ENCODE assay signal across 17 cellular contexts in the genomic region with DNA sequence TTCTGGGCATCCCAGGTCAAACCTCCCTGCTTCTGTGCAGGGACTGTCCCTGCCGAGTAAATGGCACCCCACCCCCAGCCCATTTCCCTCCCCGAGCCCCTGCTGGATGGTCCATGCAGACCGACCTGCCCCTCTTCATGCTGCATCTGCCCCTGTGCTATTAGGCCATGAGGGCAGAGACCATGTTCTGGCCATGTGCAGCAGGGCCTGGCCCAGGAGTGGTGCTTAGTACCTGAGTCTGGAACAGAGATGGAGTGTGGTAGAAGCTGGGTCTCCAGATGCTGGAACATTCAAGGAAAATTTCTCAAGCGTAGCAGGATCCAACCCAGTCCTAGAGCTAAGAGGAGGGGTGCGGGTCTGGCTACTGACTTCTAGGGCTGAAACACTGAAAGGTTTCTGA.
"Had no signal": no experiment of that assay in that cellular context is flagged by ENCODE, and none has a peak within 500 bp of the region (broad histone marks: within the 10 kb centered on the region; RNA-seq: fewer than 3 reads in every experiment).

No MANE protein-coding gene starts in this region.

- H3K4me3 Mint-ChIP-seq: activated B cell treated with CpG ODN at 0.5 μM for 24 hours; activated CD4-positive, alpha-beta T cell treated with anti-CD3 and anti-CD28 coated beads, Interleukin-2, amount 10 ng/mL, durations not matched to agents 24 days and 14 days; activated T-helper 17 cell treated with anti-CD3 and anti-CD28 coated beads, Interleukin-2, amount 50 U/mL, for 72 hours; naive thymus-derived CD8-positive, alpha-beta T cell; T-helper 1 cell treated with Interleukin-12 subunit alpha and Interleukin-12 subunit beta and Interleukin-4 antibody, amounts not matched to agents 30 μg/mL and 1 μg/mL, for 36 hours had no signal

- H3K27ac ChIP-seq: brain microvascular endothelial cell, psoas muscle, tibial nerve had no signal

- ATAC-seq: activated T-helper 17 cell treated with anti-CD3 and anti-CD28 coated beads, Interleukin-2, amount 50 U/mL, for 72 hours; naive thymus-derived CD8-positive, alpha-beta T cell had no signal

- H3K4me3 ChIP-seq: mucosa of descending colon, psoas muscle, tibial nerve had no signal

- FAIRE-seq: endothelial cell of umbilical vein, TTC549 had no signal

- H3K27ac Mint-ChIP-seq: activated B cell treated with CpG ODN at 0.5 μM for 24 hours; activated CD4-positive, alpha-beta T cell treated with anti-CD3 and anti-CD28 coated beads, Interleukin-2, amount 10 ng/mL, durations not matched to agents 24 days and 14 days; activated T-helper 17 cell treated with anti-CD3 and anti-CD28 coated beads, Interleukin-2, amount 50 U/mL, for 72 hours; T-helper 1 cell treated with Interleukin-12 subunit alpha and Interleukin-12 subunit beta and Interleukin-4 antibody, amounts not matched to agents 30 μg/mL and 1 μg/mL, for 36 hours had no signal

- DNase-seq: activated B cell treated with CpG ODN at 0.5 μM for 24 hours; activated CD4-positive, alpha-beta T cell treated with anti-CD3 and anti-CD28 coated beads, Interleukin-2, amount 10 ng/mL, durations not matched to agents 24 days and 14 days; activated naive CD4-positive, alpha-beta T cell treated with anti-CD3 and anti-CD28 coated beads, Interleukin-2, amount 50 U/mL, for 16 hours; brain microvascular endothelial cell; hippocampal formation; mucosa of descending colon; naive thymus-derived CD8-positive, alpha-beta T cell; occipital lobe; psoas muscle; SHP77; stimulated activated CD4-positive, alpha-beta T cell treated with anti-CD3 and anti-CD28 coated beads, Interleukin-15, amount 100 ng/mL, for 24 hours; stimulated activated CD4-positive, alpha-beta T cell treated with anti-CD3 and anti-CD28 coated beads, Interleukin-4, amount 100 ng/mL, for 24 hours had no signal

- H3K27me3 ChIP-seq: brain microvascular endothelial cell had no signal

- H3K9me3 Mint-ChIP-seq: activated B cell treated with CpG ODN at 0.5 μM for 24 hours; activated CD4-positive, alpha-beta T cell treated with anti-CD3 and anti-CD28 coated beads, Interleukin-2, amount 10 ng/mL, durations not matched to agents 24 days and 14 days; activated T-helper 17 cell treated with anti-CD3 and anti-CD28 coated beads, Interleukin-2, amount 50 U/mL, for 72 hours; naive thymus-derived CD8-positive, alpha-beta T cell; T-helper 1 cell treated with Interleukin-12 subunit alpha and Interleukin-12 subunit beta and Interleukin-4 antibody, amounts not matched to agents 30 μg/mL and 1 μg/mL, for 36 hours had no signal

- H3K4me1 Mint-ChIP-seq: activated B cell treated with CpG ODN at 0.5 μM for 24 hours; activated CD4-positive, alpha-beta T cell treated with anti-CD3 and anti-CD28 coated beads, Interleukin-2, amount 10 ng/mL, durations not matched to agents 24 days and 14 days had no signal

- H3K27me3 Mint-ChIP-seq: activated B cell treated with CpG ODN at 0.5 μM for 24 hours; activated CD4-positive, alpha-beta T cell treated with anti-CD3 and anti-CD28 coated beads, Interleukin-2, amount 10 ng/mL, durations not matched to agents 24 days and 14 days; activated T-helper 17 cell treated with anti-CD3 and anti-CD28 coated beads, Interleukin-2, amount 50 U/mL, for 72 hours; naive thymus-derived CD8-positive, alpha-beta T cell had no signal

- H3K9me3 ChIP-seq: mucosa of descending colon, psoas muscle, tibial nerve had no signal

- H3K4me1 ChIP-seq: psoas muscle, tibial nerve had no signal
